Comparison of ENCODE assay signal across 30 cellular contexts in the genomic region with DNA sequence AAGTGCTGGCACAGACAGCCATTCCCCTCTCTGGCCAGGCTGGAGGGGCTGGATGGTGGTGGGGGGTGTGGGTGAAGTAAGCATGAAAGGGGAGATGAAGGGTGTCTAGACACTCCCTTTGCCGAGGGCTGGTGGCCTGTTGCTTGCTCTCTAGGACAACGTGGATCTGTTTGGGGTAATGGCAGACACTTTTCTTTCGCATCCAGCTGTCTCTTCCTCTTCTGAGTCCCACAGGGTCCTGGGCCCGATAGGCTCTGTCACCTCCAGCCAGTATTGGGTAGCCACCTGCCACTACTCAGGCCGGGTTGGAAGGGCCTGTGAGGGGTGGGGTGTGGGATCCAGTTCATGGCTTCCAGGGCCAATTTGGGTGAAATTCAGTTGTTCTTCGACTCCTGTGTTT.
"Had no signal": no experiment of that assay in that cellular context is flagged by ENCODE, and none has a peak within 500 bp of the region (broad histone marks: within the 10 kb centered on the region; RNA-seq: fewer than 3 reads in every experiment).

No MANE protein-coding gene starts in this region.

- H3K4me2 ChIP-seq: hepatocyte, neural progenitor cell had no signal

- H3K4me1 ChIP-seq: breast epithelium had no signal

- H3K4me3 Mint-ChIP-seq: activated B cell treated with CpG ODN at 0.5 μM for 24 hours; activated CD8-positive, alpha-beta T cell treated with anti-CD3 and anti-CD28 coated beads for 36 hours; activated naive CD4-positive, alpha-beta T cell treated with anti-CD3 and anti-CD28 coated beads, Interleukin-2, amount 50 U/mL, for 24 hours; activated naive CD8-positive, alpha-beta T cell treated with anti-CD3 and anti-CD28 coated beads, Interleukin-2, amount 50 U/mL, for 24 hours; central memory CD8-positive, alpha-beta T cell; mesothelial cell of epicardium; naive thymus-derived CD8-positive, alpha-beta T cell; neural progenitor cell; stimulated activated effector memory CD8-positive, alpha-beta T cell treated with anti-CD3 and anti-CD28 coated beads, Interleukin-12 subunit alpha, Interleukin-12 subunit beta, amount 100 ng/mL, for 72 hours; stimulated activated naive CD8-positive, alpha-beta T cell treated with anti-CD3 and anti-CD28 coated beads, Interleukin-15, amount 100 ng/mL, for 72 hours; T-helper 2 cell treated with Interferon-gamma antibody and Interleukin-4, amounts not matched to agents 5 μg/mL and 100 μg/mL, for 36 hours had no signal

- H3K27me3 Mint-ChIP-seq: activated B cell treated with CpG ODN at 0.5 μM for 24 hours; activated CD8-positive, alpha-beta T cell treated with anti-CD3 and anti-CD28 coated beads for 36 hours; activated naive CD4-positive, alpha-beta T cell treated with anti-CD3 and anti-CD28 coated beads, Interleukin-2, amount 50 U/mL, for 24 hours; activated naive CD8-positive, alpha-beta T cell treated with anti-CD3 and anti-CD28 coated beads, Interleukin-2, amount 50 U/mL, for 24 hours; naive thymus-derived CD8-positive, alpha-beta T cell; stimulated activated naive CD8-positive, alpha-beta T cell treated with anti-CD3 and anti-CD28 coated beads, Interleukin-15, amount 100 ng/mL, for 72 hours had no signal

- H3K4me1 Mint-ChIP-seq: activated B cell treated with CpG ODN at 0.5 μM for 24 hours; activated naive CD4-positive, alpha-beta T cell treated with anti-CD3 and anti-CD28 coated beads, Interleukin-2, amount 50 U/mL, for 24 hours; activated naive CD8-positive, alpha-beta T cell treated with anti-CD3 and anti-CD28 coated beads, Interleukin-2, amount 50 U/mL, for 24 hours; central memory CD8-positive, alpha-beta T cell; naive thymus-derived CD8-positive, alpha-beta T cell; stimulated activated effector memory CD8-positive, alpha-beta T cell treated with anti-CD3 and anti-CD28 coated beads, Interleukin-12 subunit alpha, Interleukin-12 subunit beta, amount 100 ng/mL, for 72 hours; stimulated activated naive CD8-positive, alpha-beta T cell treated with anti-CD3 and anti-CD28 coated beads, Interleukin-15, amount 100 ng/mL, for 72 hours had no signal

- H3K9me3 Mint-ChIP-seq: activated B cell treated with CpG ODN at 0.5 μM for 24 hours; activated CD8-positive, alpha-beta T cell treated with anti-CD3 and anti-CD28 coated beads for 36 hours; activated naive CD4-positive, alpha-beta T cell treated with anti-CD3 and anti-CD28 coated beads, Interleukin-2, amount 50 U/mL, for 24 hours; activated naive CD8-positive, alpha-beta T cell treated with anti-CD3 and anti-CD28 coated beads, Interleukin-2, amount 50 U/mL, for 24 hours; activated T-helper 2 cell treated with anti-CD3 and anti-CD28 coated beads, Interferon-gamma antibody, Interleukin-2, Interleukin-4, amounts not matched to agents 10 μg/mL and 5 μg/mL and 100 μg/mL, durations not matched to agents 14 hours and 24 hours and 36 hours; central memory CD8-positive, alpha-beta T cell; mesothelial cell of epicardium; naive thymus-derived CD8-positive, alpha-beta T cell; neural progenitor cell; stimulated activated effector memory CD8-positive, alpha-beta T cell treated with anti-CD3 and anti-CD28 coated beads, Interleukin-12 subunit alpha, Interleukin-12 subunit beta, amount 100 ng/mL, for 72 hours; stimulated activated naive CD8-positive, alpha-beta T cell treated with anti-CD3 and anti-CD28 coated beads, Interleukin-15, amount 100 ng/mL, for 72 hours; T-helper 2 cell treated with Interferon-gamma antibody and Interleukin-4, amounts not matched to agents 5 μg/mL and 100 μg/mL, for 36 hours had no signal

- H3K27ac ChIP-seq: breast epithelium, epithelial cell of prostate, hepatocyte, neural progenitor cell, tibial nerve had no signal

- H3K36me3 ChIP-seq: breast epithelium, neural progenitor cell, tibial nerve had no signal

- H3K9me3 ChIP-seq: breast epithelium, tibial nerve had no signal

- H3K27ac Mint-ChIP-seq: activated B cell treated with CpG ODN at 0.5 μM for 24 hours; activated CD8-positive, alpha-beta T cell treated with anti-CD3 and anti-CD28 coated beads for 36 hours; activated naive CD4-positive, alpha-beta T cell treated with anti-CD3 and anti-CD28 coated beads, Interleukin-2, amount 50 U/mL, for 24 hours; activated naive CD8-positive, alpha-beta T cell treated with anti-CD3 and anti-CD28 coated beads, Interleukin-2, amount 50 U/mL, for 24 hours; activated T-helper 2 cell treated with anti-CD3 and anti-CD28 coated beads, Interferon-gamma antibody, Interleukin-2, Interleukin-4, amounts not matched to agents 10 μg/mL and 5 μg/mL and 100 μg/mL, durations not matched to agents 14 hours and 24 hours and 36 hours; mesothelial cell of epicardium; neural progenitor cell; stimulated activated effector memory CD8-positive, alpha-beta T cell treated with anti-CD3 and anti-CD28 coated beads, Interleukin-12 subunit alpha, Interleukin-12 subunit beta, amount 100 ng/mL, for 72 hours; stimulated activated naive CD8-positive, alpha-beta T cell treated with anti-CD3 and anti-CD28 coated beads, Interleukin-15, amount 100 ng/mL, for 72 hours; T-helper 2 cell treated with Interferon-gamma antibody and Interleukin-4, amounts not matched to agents 5 μg/mL and 100 μg/mL, for 36 hours had no signal

- H2AFZ ChIP-seq: hepatocyte, neural progenitor cell had no signal

- H3K27me3 ChIP-seq: breast epithelium, hepatocyte, neural progenitor cell, tibial nerve had no signal

- H3K4me3 ChIP-seq: breast epithelium, hepatocyte, neural progenitor cell, tibial nerve had no signal

- ATAC-seq: activated CD8-positive, alpha-beta T cell treated with anti-CD3 and anti-CD28 coated beads for 36 hours; activated naive CD8-positive, alpha-beta T cell treated with anti-CD3 and anti-CD28 coated beads, Interleukin-2, amount 50 U/mL, for 24 hours; left cardiac atrium; naive thymus-derived CD8-positive, alpha-beta T cell; sciatic nerve; stimulated activated effector memory CD8-positive, alpha-beta T cell treated with anti-CD3 and anti-CD28 coated beads, Interleukin-12 subunit alpha, Interleukin-12 subunit beta, amount 100 ng/mL, for 72 hours; stimulated activated naive CD8-positive, alpha-beta T cell treated with anti-CD3 and anti-CD28 coated beads, Interleukin-15, amount 100 ng/mL, for 72 hours had no signal

- DNase-seq: activated B cell treated with CpG ODN at 0.5 μM for 24 hours; activated CD4-positive, alpha-beta T cell treated with anti-CD3 and anti-CD28 coated beads, Interleukin-2, amount 50 U/mL, for 1 hour; activated CD8-positive, alpha-beta T cell treated with anti-CD3 and anti-CD28 coated beads for 36 hours; activated naive CD8-positive, alpha-beta T cell treated with anti-CD3 and anti-CD28 coated beads, Interleukin-2, amount 50 U/mL, for 24 hours; activated T-cell treated with anti-CD3 and anti-CD28 coated beads, Interleukin-2, amount 50 U/mL, for 48 hours; amygdala; dermis blood vessel endothelial cell; effector CD4-positive, alpha-beta T cell; glutamatergic neuron; islet precursor cell; left cardiac atrium; mammary epithelial cell; naive thymus-derived CD8-positive, alpha-beta T cell; retina; small intestine; stimulated activated CD4-positive, alpha-beta T cell treated with anti-CD3 and anti-CD28 coated beads, Interleukin-4, amount 100 ng/mL, for 24 hours; stimulated activated naive CD8-positive, alpha-beta T cell treated with anti-CD3 and anti-CD28 coated beads, Interleukin-15, amount 100 ng/mL, for 72 hours; T-helper 1 cell had no signal

- H3K9ac ChIP-seq: neural progenitor cell had no signal

- H3K36me3 Mint-ChIP-seq: activated naive CD4-positive, alpha-beta T cell treated with anti-CD3 and anti-CD28 coated beads, Interleukin-2, amount 50 U/mL, for 24 hours; mesothelial cell of epicardium; naive thymus-derived CD8-positive, alpha-beta T cell; neural progenitor cell; stimulated activated effector memory CD8-positive, alpha-beta T cell treated with anti-CD3 and anti-CD28 coated beads, Interleukin-12 subunit alpha, Interleukin-12 subunit beta, amount 100 ng/mL, for 72 hours had no signal
